8 cellular contexts compared by ENCODE assay signal in the genomic region with DNA sequence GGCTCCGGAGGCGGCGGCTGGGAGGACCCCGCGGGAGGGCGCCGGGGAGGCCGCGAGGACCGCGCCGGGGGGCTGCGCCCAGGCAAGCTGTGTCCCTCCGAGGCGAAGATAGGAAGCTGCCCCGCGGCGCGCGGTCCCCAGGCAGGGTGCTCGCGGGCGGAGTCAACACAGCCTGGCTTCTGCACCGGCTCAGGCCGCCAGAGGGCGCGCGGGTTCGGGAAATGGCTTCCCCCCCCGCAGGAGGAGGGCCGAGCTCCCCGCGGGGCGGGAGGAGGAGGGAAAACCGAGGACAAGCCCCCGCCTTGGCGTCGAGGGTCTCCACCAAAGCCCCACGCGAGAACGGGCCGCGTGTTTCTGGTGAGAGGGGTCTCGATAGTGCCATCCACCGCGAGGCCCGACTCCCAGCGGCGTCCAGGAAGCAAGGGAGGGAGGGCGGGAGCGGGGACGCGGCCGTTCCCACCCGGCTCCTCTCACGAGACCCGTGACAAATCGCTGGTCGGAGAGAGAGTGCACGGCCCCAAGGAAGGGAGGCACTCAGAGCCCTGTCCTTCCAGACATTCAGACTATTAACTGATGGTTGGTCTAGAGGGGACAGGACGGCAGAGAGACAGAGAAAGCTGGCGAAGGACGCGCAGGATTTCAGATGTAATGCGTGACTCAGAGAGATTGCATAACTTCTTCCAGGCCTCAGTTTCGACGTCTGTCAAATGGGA.
DNase-seq lines count a peak whose midpoint lies in the region; ATAC-seq and TF ChIP-seq lines count a peak whose summit lies in the region.

No MANE protein-coding gene starts in this region.

- intact Hi-C loops in dorsolateral prefrontal cortex (cut with DNase I), result loop anchor here (2.0 to 10.0 kb wide), 5 partner anchors 105 to 1127 kb away; partner anchors contain the start of gene NETO2 (in 1 of the 2)

- no peaks in the 10 kb centered on the region for H3K27me3 ChIP-seq in dorsolateral prefrontal cortex
- H3K27me3 ChIP-seq in lung (ENCODE audit: control insufficient read depth, insufficient read depth), result no peaks in the 10 kb centered on the region

- DNase-seq in AG20443 (ENCODE audit: low spot score) (peak; percentile 98), NCI-H446 treated with DMSO at 0.1 percent for 48 hours (lab: John Stamatoyannopoulos, UW) (peak; percentile 6), dorsolateral prefrontal cortex (peak; percentile 75 to 93 (median 85)), lung (ENCODE audit: low spot score) (peak; percentile 89)
- peak; percentile 90 for DNase-seq in activated CD4-positive, alpha-beta T cell treated with anti-CD3 and anti-CD28 coated beads, Interleukin-2, amount 50 U/mL, for 1 hour
- peak; percentile 60 to 96 (median 80) for DNase-seq in stimulated activated CD4-positive, alpha-beta T cell treated with anti-CD3 and anti-CD28 coated beads, TNF-alpha, amount 100 ng/mL, for 1 hour (ENCODE audit: low read depth in 3 of 3, low spot score in 1 of 3)

- WGBS in lung, 2 donors, result 4 to 6% methylated on average over 44 to 67 of the region's 67 CpGs

- TF ChIP-seq CTCF in dorsolateral prefrontal cortex (IDR thresholded peaks at IDR 0.05 in 54 of 56, conservative IDR thresholded peaks at IDR 0.05 in 2 of 56; ENCODE audit: low read depth in 1 of 56, partially characterized antibody in 56 of 56) (peak; percentile 57 to 98 (median 92)), lung (IDR thresholded peaks at IDR 0.05; ENCODE audit: control extremely low read depth, extremely low read depth) (peak; percentile 82)

- ATAC-seq in GM18867 (IDR thresholded peaks at IDR 0.05; ENCODE audit: unreplicated experiment) (peak; percentile 91), HG03095 (IDR thresholded peaks at IDR 0.05; ENCODE audit: unreplicated experiment) (peak; percentile 88), lung (ENCODE audit: insufficient read depth, low FRiP score) (peak; percentile 98)

- H3K4me3 ChIP-seq in dorsolateral prefrontal cortex (peak overlapping the region; percentile 54 to 86 (median 68)), lung (peak overlapping the region; percentile 51)

- peak overlapping the region in 42 of 59 donors; percentile 5 to 84 (median 52) for H3K27ac ChIP-seq in dorsolateral prefrontal cortex
- H3K27ac ChIP-seq in lung (ENCODE audit: low read depth in 1 of 2, low read length in 1 of 2), result no peak overlapping the region

- H3K4me1 ChIP-seq in lung (ENCODE audit: control insufficient read depth in 2 of 2, insufficient read depth in 2 of 2, low read length in 2 of 2), result no peaks in the 10 kb centered on the region

- H3K36me3 ChIP-seq in lung (ENCODE audit: control insufficient read depth in 2 of 2, insufficient read depth in 2 of 2, low read length in 2 of 2), result no peaks in the 10 kb centered on the region

- no peaks in the 10 kb centered on the region for H3K9me3 ChIP-seq in lung (ENCODE audit: control insufficient read depth in 2 of 2, insufficient read depth in 1 of 2, low read length in 1 of 2)

Comparison
In these comparisons a context has a peak if more than half of its experiments do, and no peak if none do; other contexts are left out.
1. DNase-seq: peak in every context shown above with its lines; median percentile 98 in AG20443; 90 in activated CD4-positive, alpha-beta T cell treated with anti-CD3 and anti-CD28 coated beads, Interleukin-2, amount 50 U/mL, for 1 hour; 89 in lung; 85 in dorsolateral prefrontal cortex; 80 in stimulated activated CD4-positive, alpha-beta T cell treated with anti-CD3 and anti-CD28 coated beads, TNF-alpha, amount 100 ng/mL, for 1 hour; 6 in NCI-H446 treated with DMSO at 0.1 percent for 48 hours.
2. H3K27ac ChIP-seq: peak in dorsolateral prefrontal cortex (42 of 59); none in lung (0 of 2).
3. Peak in every context shown above with its lines, with median percentiles within 50 percentile points of each other: ATAC-seq.